Comparison of ENCODE assay signal across 34 cellular contexts in the genomic region with DNA sequence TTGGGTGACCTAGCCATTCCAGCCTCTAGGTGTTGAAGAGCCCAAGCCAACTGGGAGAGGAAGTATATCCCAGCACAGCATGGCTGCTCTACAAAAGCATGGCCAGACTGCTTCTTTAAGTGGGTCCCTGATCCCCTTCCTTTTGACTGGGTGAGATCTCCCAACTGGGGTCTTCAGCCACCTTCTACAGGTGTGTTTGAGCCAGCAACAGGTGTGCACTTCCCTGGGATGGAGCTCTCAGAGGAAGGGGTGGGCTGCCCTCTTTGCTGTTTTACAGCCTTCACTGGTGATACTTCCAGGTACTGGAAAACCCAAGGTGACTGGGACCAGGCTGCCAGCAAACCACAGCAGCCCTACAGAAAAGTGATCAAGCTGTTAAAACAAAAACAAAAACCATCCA.
"Had no signal": no experiment of that assay in that cellular context is flagged by ENCODE, and none has a peak within 500 bp of the region (broad histone marks: within the 10 kb centered on the region; RNA-seq: fewer than 3 reads in every experiment).

No MANE protein-coding gene starts in this region.

- H3K4me3 ChIP-seq: MG63 had no signal

- H3K36me3 ChIP-seq: MG63 had no signal

- DNase-seq: Karpas-422, Kasumi-1, MG63, MM.1S, MV-4-11, NCI-H1048, NCI-H1092, NCI-H1092 treated with DMSO at 0.1 percent for 48 hours, NCI-H1105, NCI-H1105 treated with DMSO at 0.1 percent for 48 hours, NCI-H1417, NCI-H1417 treated with DMSO at 0.1 percent for 48 hours, NCI-H1436, NCI-H1436 treated with DMSO at 0.1 percent for 48 hours, NCI-H146, NCI-H1694, NCI-H1694 treated with DMSO at 0.1 percent for 48 hours, NCI-H187, NCI-H187 treated with DMSO at 0.1 percent for 48 hours, NCI-H1930, NCI-H2029, NCI-H2029 treated with DMSO at 0.1 percent for 48 hours, NCI-H2081, NCI-H2081 treated with DMSO at 0.1 percent for 48 hours, NCI-H2107, NCI-H2171, NCI-H2171 treated with DMSO at 0.1 percent for 48 hours, NCI-H2227 treated with DMSO at 0.1 percent for 48 hours, NCI-H226, NCI-H345, NCI-H446, NCI-H446 treated with DMSO at 0.1 percent for 48 hours, NCI-H510A, NCI-H510A treated with DMSO at 0.1 percent for 48 hours had no signal
